1 cellular context compared by ENCODE assay signal in genomic region chr1:167927075-167927754, GRCh38.
TF ChIP-seq lines count a peak whose summit lies in the region.

No MANE protein-coding gene starts in this region.

TF ChIP-seq in GM23338, 12 proteins besides CTCF, POLR2A, EP300 and RAD21 (continued from another document):
- TF ChIP-seq, protein P1, sequence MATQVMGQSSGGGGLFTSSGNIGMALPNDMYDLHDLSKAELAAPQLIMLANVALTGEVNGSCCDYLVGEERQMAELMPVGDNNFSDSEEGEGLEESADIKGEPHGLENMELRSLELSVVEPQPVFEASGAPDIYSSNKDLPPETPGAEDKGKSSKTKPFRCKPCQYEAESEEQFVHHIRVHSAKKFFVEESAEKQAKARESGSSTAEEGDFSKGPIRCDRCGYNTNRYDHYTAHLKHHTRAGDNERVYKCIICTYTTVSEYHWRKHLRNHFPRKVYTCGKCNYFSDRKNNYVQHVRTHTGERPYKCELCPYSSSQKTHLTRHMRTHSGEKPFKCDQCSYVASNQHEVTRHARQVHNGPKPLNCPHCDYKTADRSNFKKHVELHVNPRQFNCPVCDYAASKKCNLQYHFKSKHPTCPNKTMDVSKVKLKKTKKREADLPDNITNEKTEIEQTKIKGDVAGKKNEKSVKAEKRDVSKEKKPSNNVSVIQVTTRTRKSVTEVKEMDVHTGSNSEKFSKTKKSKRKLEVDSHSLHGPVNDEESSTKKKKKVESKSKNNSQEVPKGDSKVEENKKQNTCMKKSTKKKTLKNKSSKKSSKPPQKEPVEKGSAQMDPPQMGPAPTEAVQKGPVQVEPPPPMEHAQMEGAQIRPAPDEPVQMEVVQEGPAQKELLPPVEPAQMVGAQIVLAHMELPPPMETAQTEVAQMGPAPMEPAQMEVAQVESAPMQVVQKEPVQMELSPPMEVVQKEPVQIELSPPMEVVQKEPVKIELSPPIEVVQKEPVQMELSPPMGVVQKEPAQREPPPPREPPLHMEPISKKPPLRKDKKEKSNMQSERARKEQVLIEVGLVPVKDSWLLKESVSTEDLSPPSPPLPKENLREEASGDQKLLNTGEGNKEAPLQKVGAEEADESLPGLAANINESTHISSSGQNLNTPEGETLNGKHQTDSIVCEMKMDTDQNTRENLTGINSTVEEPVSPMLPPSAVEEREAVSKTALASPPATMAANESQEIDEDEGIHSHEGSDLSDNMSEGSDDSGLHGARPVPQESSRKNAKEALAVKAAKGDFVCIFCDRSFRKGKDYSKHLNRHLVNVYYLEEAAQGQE (IDR thresholded peaks at IDR 0.05; ENCODE audit: unreplicated experiment): no peak
- TF ChIP-seq EZH2phosphoT487 (IDR thresholded peaks at IDR 0.05; ENCODE audit: unreplicated experiment): no peak
- TF ChIP-seq STAT1 (IDR thresholded peaks at IDR 0.05; ENCODE audit: unreplicated experiment): no peak
